In genomic region chr14:54845616-54846015, GRCh38 we compare ENCODE assay signal across 22 cellular contexts.
"Had no signal": no experiment of that assay in that cellular context is flagged by ENCODE, and none has a peak within 500 bp of the region (broad histone marks: within the 10 kb centered on the region; RNA-seq: fewer than 3 reads in every experiment).

No MANE protein-coding gene starts in this region.

- H2AFZ ChIP-seq: parathyroid adenoma had no signal

- H3K79me2 ChIP-seq: parathyroid adenoma had no signal

- H3K9me3 ChIP-seq: gastroesophageal sphincter, heart left ventricle, lower lobe of right lung, thoracic aorta, tibial nerve, upper lobe of right lung, uterus had no signal

- H3K4me3 ChIP-seq: coronary artery, gastroesophageal sphincter, heart left ventricle, lower lobe of right lung, thoracic aorta, tibial nerve, upper lobe of right lung, uterus had no signal

- H3K4me1 ChIP-seq: foreskin keratinocyte, gastroesophageal sphincter, heart left ventricle, lower lobe of right lung, parathyroid adenoma, uterus had no signal

- H3K27ac ChIP-seq: coronary artery, foreskin keratinocyte, gastroesophageal sphincter, heart left ventricle, lower lobe of right lung, parathyroid adenoma, thoracic aorta, tibial nerve, upper lobe of right lung, uterus had no signal

- H3K36me3 ChIP-seq: gastroesophageal sphincter, lower lobe of right lung, thoracic aorta, tibial nerve, upper lobe of right lung, uterus had no signal

- H3K27me3 ChIP-seq: foreskin keratinocyte, gastroesophageal sphincter, heart left ventricle, tibial nerve, upper lobe of right lung, uterus had no signal

- H3K9ac ChIP-seq: parathyroid adenoma had no signal

- DNase-seq: dermis blood vessel endothelial cell; effector memory CD8-positive, alpha-beta T cell; foreskin keratinocyte; heart left ventricle; hippocampal formation; immature natural killer cell; islet precursor cell; kidney glomerular epithelial cell; left colon; left ventricle myocardium superior; lower lobe of right lung; natural killer cell; stimulated activated CD4-positive, alpha-beta T cell treated with anti-CD3 and anti-CD28 coated beads, Interleukin-2, amount 100 ng/mL, for 24 hours; stimulated activated CD4-positive, alpha-beta T cell treated with anti-CD3 and anti-CD28 coated beads, Interleukin-4, amount 100 ng/mL, for 24 hours; stimulated activated naive CD8-positive, alpha-beta T cell treated with anti-CD3 and anti-CD28 coated beads, Interleukin-15, Interleukin-2, amounts not matched to agents 100 U/mL and 50 U/mL, for 24 hours; upper lobe of right lung; uterus had no signal
